Comparison of ENCODE assay signal across 8 cellular contexts in genomic region chr17:36534881-36535668, GRCh38. TPM values are rescaled to one million over a fixed set of nuclear protein-coding genes. Genes with fewer than 3 reads are reported as not detected.
DNase-seq lines count a peak whose midpoint lies in the region; ATAC-seq and TF ChIP-seq lines count a peak whose summit lies in the region.

Gene PIGW (plus strand): TSS chr17:36534987. CDS start chr17:36537102, 2,115 bp downstream.

- no peaks in the 10 kb centered on the region for H3K36me3 ChIP-seq in kidney epithelial cell (ENCODE audit: control insufficient read depth, insufficient read depth, low read length)

- no peaks in the 10 kb centered on the region for H3K27me3 ChIP-seq in kidney epithelial cell (ENCODE audit: control insufficient read depth, insufficient read depth, low read length)

- no peaks in the 10 kb centered on the region for H3K27me3 Mint-ChIP-seq in central memory CD8-positive, alpha-beta T cell

- H3K9me3 Mint-ChIP-seq in central memory CD8-positive, alpha-beta T cell: no peaks in the 10 kb centered on the region

- peak within 1 kb of the TSS; percentile 99 for H3K4me3 Mint-ChIP-seq in central memory CD8-positive, alpha-beta T cell

- TF ChIP-seq CTCF in AG09319 (IDR thresholded peaks at IDR 0.05; ENCODE audit: low read depth, low read length) (peak; percentile 2; the same call in 1 of the 2 replicates), kidney epithelial cell (IDR thresholded peaks at IDR 0.05; ENCODE audit: insufficient read depth, low read length, poor library complexity, severe bottlenecking) (no peak)

- ATAC-seq in GM19035 (IDR thresholded peaks at IDR 0.05; ENCODE audit: unreplicated experiment): peak; percentile 69
- peak; percentile 67 for ATAC-seq in HG03342 (IDR thresholded peaks at IDR 0.05; ENCODE audit: unreplicated experiment)
- ATAC-seq in central memory CD8-positive, alpha-beta T cell (replicated peaks; ENCODE audit: extremely low read depth, poor library complexity, severe bottlenecking): peak; percentile 85

- peak within 1 kb of the TSS; percentile 96 for H3K27ac Mint-ChIP-seq in central memory CD8-positive, alpha-beta T cell (ENCODE audit: low read depth)

- peaks cover 30% of the 10 kb centered on the region for H3K4me1 Mint-ChIP-seq in central memory CD8-positive, alpha-beta T cell

- peaks cover 22% of the 10 kb centered on the region for H3K36me3 Mint-ChIP-seq in central memory CD8-positive, alpha-beta T cell (ENCODE audit: insufficient read depth)

- H3K4me3 ChIP-seq in kidney epithelial cell (ENCODE audit: low read depth, low read length): peak within 1 kb of the TSS; percentile 97

- peak; percentile 64 for DNase-seq in AG09319 (ENCODE audit: extremely low read depth, low read depth)
- DNase-seq in NCI-H446 treated with DMSO at 0.1 percent for 48 hours (lab: John Stamatoyannopoulos, UW): peak; percentile 80
- peak; percentile 87 for DNase-seq in activated CD4-positive, CD25-positive, alpha-beta regulatory T cell treated with anti-CD3 and anti-CD28 coated beads, Interleukin-2, amount 50 U/mL, for 72 hours
- DNase-seq in central memory CD8-positive, alpha-beta T cell (ENCODE audit: low spot score in 2 of 2): peak; percentile 74
- DNase-seq in kidney epithelial cell (ENCODE audit: low read depth): peak; percentile 63
- DNase-seq in stimulated activated CD4-positive, alpha-beta T cell treated with anti-CD3 and anti-CD28 coated beads, Interleukin-15, amount 100 ng/mL, for 24 hours: peak; percentile 93

RNA-seq across cellular contexts. Expression of gene PIGW, which starts in this region (rescaled TPM):
- total RNA-seq in kidney epithelial cell: 9.0 and 12.6 TPM in 2 replicates

Comparison
In these comparisons a context has a peak if more than half of its experiments do, and no peak if none do; other contexts are left out.
1. Peak in every context shown above with its lines: DNase-seq, ATAC-seq and H3K4me3 ChIP-seq.